In the genomic region with DNA sequence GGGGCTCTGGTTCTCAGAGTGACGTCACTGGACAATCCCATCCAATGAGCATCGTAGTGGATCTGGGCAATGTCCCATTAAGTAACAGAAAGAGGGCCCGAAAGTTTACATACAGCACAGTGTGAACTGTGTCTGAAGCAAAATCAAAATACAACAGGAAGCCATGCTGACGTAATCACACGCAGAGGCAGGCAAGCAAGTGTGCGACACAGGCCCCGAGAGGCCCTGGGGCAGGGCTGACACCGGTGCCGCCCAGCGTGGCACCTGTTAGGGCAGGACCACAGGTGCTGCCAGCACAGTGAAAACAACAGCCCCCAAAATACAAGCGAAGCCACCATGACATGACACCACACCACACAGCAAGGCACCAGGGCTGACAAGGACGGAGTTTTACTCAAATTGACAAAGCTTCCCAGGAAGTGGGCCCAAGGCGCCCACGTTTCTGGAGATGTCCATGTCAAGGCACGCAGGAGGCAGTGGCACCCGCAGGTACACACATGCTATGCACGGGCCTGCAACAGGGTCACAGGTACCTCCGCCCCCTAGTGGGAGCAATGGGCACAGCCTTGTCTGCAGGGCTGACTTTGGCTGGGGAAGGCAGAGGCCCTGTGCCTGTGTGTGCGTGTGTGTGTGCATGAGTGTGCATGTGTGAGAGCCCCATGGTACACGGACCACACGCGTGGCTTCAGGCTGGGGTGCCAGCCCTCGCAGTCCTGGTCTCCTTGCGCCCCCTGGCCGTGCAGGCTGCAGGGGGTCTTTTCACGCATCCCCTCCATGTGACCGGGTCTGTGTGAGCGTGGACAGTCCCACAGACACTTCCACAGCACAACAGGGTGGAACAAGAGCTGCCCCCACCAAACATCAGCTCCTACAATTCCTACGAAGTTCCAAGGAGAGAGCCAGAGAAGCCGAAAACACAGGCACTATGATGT, we compare ENCODE assay signal across 8 cellular contexts. TPM values are rescaled to one million over a fixed set of nuclear protein-coding genes. Genes with fewer than 3 reads are reported as not detected.
DNase-seq lines count a peak whose midpoint lies in the region; ATAC-seq and TF ChIP-seq lines count a peak whose summit lies in the region.

No MANE protein-coding gene starts in this region.

- H3K9me3 ChIP-seq in testis = no peaks in the 10 kb centered on the region

- TF ChIP-seq POLR2A in testis (IDR thresholded peaks at IDR 0.05) = no peak

- intact Hi-C loops in activated CD4-positive, alpha-beta T cell treated with anti-CD3 and anti-CD28 coated beads, Interleukin-2, amount 10 ng/mL, durations not matched to agents 24 days and 14 days (cut with micrococcal nuclease) = no loop called here
- intact Hi-C loops in testis (cut with DNase I; ENCODE audit: low total_unique reads) = no loop called here

- no peaks in the 10 kb centered on the region for H3K27me3 ChIP-seq in testis

- H3K36me3 ChIP-seq in testis (ENCODE audit: low read depth, missing control alignments) = no peaks in the 10 kb centered on the region

- no peaks in the 10 kb centered on the region for H3K9me3 Mint-ChIP-seq in activated CD4-positive, alpha-beta T cell treated with anti-CD3 and anti-CD28 coated beads, Interleukin-2, amount 10 ng/mL, durations not matched to agents 24 days and 14 days
- H3K9me3 Mint-ChIP-seq in naive thymus-derived CD8-positive, alpha-beta T cell = no peaks in the 10 kb centered on the region

- no peak overlapping the region for H3K4me3 ChIP-seq in testis

- POLR2A ChIA-PET in naive thymus-derived CD8-positive, alpha-beta T cell (lab: Charles Lee) = no interaction called here

- peak; percentile 40 for ATAC-seq in HG02623 (IDR thresholded peaks at IDR 0.05; ENCODE audit: unreplicated experiment)
- peak; percentile 84 to 94 for ATAC-seq in naive thymus-derived CD8-positive, alpha-beta T cell

- peaks cover 11% of the 10 kb centered on the region for H3K4me1 Mint-ChIP-seq in activated CD4-positive, alpha-beta T cell treated with anti-CD3 and anti-CD28 coated beads, Interleukin-2, amount 10 ng/mL, durations not matched to agents 24 days and 14 days
- H3K4me1 Mint-ChIP-seq in naive thymus-derived CD8-positive, alpha-beta T cell = peaks cover 7 to 38% (median 21%) of the 10 kb centered on the region in 4 donors

- H3K27ac ChIP-seq in 22Rv1 = no peak overlapping the region
- H3K27ac ChIP-seq in testis = no peak overlapping the region

- H3K27ac Mint-ChIP-seq in activated CD4-positive, alpha-beta T cell treated with anti-CD3 and anti-CD28 coated beads, Interleukin-2, amount 10 ng/mL, durations not matched to agents 24 days and 14 days = no peak overlapping the region
- H3K27ac Mint-ChIP-seq in naive thymus-derived CD8-positive, alpha-beta T cell = peak overlapping the region in 4 of 10 donors; percentile 9 to 70 (median 49)

- 82 to 93% methylated on average over 24 to 28 of the region's 30 CpGs for WGBS in testis, 2 donors

- TF ChIP-seq CTCF in 22Rv1 (IDR thresholded peaks at IDR 0.05) = peak; percentile 96
- peak; percentile 79 for TF ChIP-seq CTCF in GM12801 (IDR thresholded peaks at IDR 0.05; ENCODE audit: extremely low read depth, insufficient read length)
- TF ChIP-seq CTCF in testis (IDR thresholded peaks at IDR 0.05) = peak; percentile 35 to 67 (median 57)

- no peaks in the 10 kb centered on the region for H3K27me3 Mint-ChIP-seq in activated CD4-positive, alpha-beta T cell treated with anti-CD3 and anti-CD28 coated beads, Interleukin-2, amount 10 ng/mL, durations not matched to agents 24 days and 14 days
- no peaks in the 10 kb centered on the region for H3K27me3 Mint-ChIP-seq in naive thymus-derived CD8-positive, alpha-beta T cell

- peak; percentile 43 for DNase-seq in NCI-H146 (lab: John Stamatoyannopoulos, UW)
- DNase-seq in activated CD4-positive, alpha-beta T cell treated with anti-CD3 and anti-CD28 coated beads, Interleukin-2, amount 10 ng/mL, durations not matched to agents 24 days and 14 days = peak; percentile 90
- peak; percentile 65 for DNase-seq in effector CD4-positive, alpha-beta T cell
- DNase-seq in naive thymus-derived CD8-positive, alpha-beta T cell = peak; percentile 29 to 75 (median 52)
- DNase-seq in testis = peak; percentile 63

- H3K4me3 Mint-ChIP-seq in activated CD4-positive, alpha-beta T cell treated with anti-CD3 and anti-CD28 coated beads, Interleukin-2, amount 10 ng/mL, durations not matched to agents 24 days and 14 days = no peak overlapping the region
- H3K4me3 Mint-ChIP-seq in naive thymus-derived CD8-positive, alpha-beta T cell = peak overlapping the region in 1 of 10 donors; percentile 47

- H3K36me3 Mint-ChIP-seq in activated CD4-positive, alpha-beta T cell treated with anti-CD3 and anti-CD28 coated beads, Interleukin-2, amount 10 ng/mL, durations not matched to agents 24 days and 14 days (ENCODE audit: low read depth) = peaks cover 26% of the 10 kb centered on the region
- peaks cover 10 to 42% (median 11%) of the 10 kb centered on the region in 3 donors for H3K36me3 Mint-ChIP-seq in naive thymus-derived CD8-positive, alpha-beta T cell

- no peaks in the 10 kb centered on the region for H3K4me1 ChIP-seq in testis

RNA-seq across cellular contexts. Expression of a gene that starts 19.6 kb away (rescaled TPM):
- total RNA-seq in activated CD4-positive, alpha-beta T cell treated with anti-CD3 and anti-CD28 coated beads, Interleukin-2, amount 10 ng/mL, durations not matched to agents 24 days and 14 days = 26.4 and 28.0 TPM in 2 replicates
- total RNA-seq in naive thymus-derived CD8-positive, alpha-beta T cell = 10 to 100 TPM; 15.5 to 15.9 TPM
- polyA plus RNA-seq in naive thymus-derived CD8-positive, alpha-beta T cell = under 1 TPM; 0.50 to 0.86 (median 0.55) TPM
- 10 to 100 TPM; 22.1 to 23.3 TPM for total RNA-seq in testis
- polyA plus RNA-seq in testis (ENCODE audit: insufficient read depth, low read depth, low replicate concordance) = 22.6 TPM

RNA-seq across cellular contexts. Expression of a gene that starts 21.1 kb away (rescaled TPM):
- not detected in 2 replicates for total RNA-seq in activated CD4-positive, alpha-beta T cell treated with anti-CD3 and anti-CD28 coated beads, Interleukin-2, amount 10 ng/mL, durations not matched to agents 24 days and 14 days
- not detected for total RNA-seq in naive thymus-derived CD8-positive, alpha-beta T cell
- not detected for polyA plus RNA-seq in naive thymus-derived CD8-positive, alpha-beta T cell
- total RNA-seq in testis = under 1 TPM; 0.55 to 0.62 TPM
- not detected for polyA plus RNA-seq in testis (ENCODE audit: insufficient read depth, low read depth, low replicate concordance)
